ENCODE assay signal across 8 cellular contexts in the genomic region with DNA sequence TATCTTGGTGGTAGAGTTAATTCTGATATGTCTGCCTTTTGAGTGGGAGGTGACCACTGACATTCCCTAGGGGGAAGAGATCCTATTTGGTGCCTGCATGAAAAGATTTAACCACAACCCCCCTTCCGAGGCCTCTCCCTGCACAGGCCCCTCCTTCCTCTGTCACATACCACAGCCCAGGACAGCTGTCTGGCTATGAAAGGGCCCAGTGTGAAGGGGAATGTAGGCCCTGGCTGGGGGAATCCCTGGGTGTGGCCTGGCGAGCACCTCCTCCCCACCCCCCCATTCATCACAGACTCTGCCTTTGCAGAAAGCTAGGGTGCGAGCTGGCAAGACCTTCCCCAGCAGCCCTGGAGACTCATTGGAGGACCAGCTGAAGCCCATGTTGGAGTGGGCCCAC. TPM values are rescaled to one million over a fixed set of nuclear protein-coding genes. Genes with fewer than 3 reads are reported as not detected.
DNase-seq lines count a peak whose midpoint lies in the region; ATAC-seq, FAIRE-seq and TF ChIP-seq lines count a peak whose summit lies in the region.

No MANE protein-coding gene starts in this region.

- no peak for TF ChIP-seq CTCF in Caco-2 (IDR thresholded peaks at IDR 0.05; ENCODE audit: insufficient read depth in 1 of 2, low read depth in 1 of 2, low read length in 1 of 2, severe bottlenecking in 1 of 2, unreplicated experiment in 1 of 2)
- no peak for TF ChIP-seq CTCF in fibroblast of villous mesenchyme (IDR thresholded peaks at IDR 0.05; ENCODE audit: insufficient read depth, low read depth, low read length)
- TF ChIP-seq CTCF in upper lobe of right lung (IDR thresholded peaks at IDR 0.05), result no peak
- TF ChIP-seq CTCF in D721Med (IDR thresholded peaks at IDR 0.05; ENCODE audit: insufficient read depth, missing control alignments), result no peak

- no peak overlapping the region for H3K4me3 Mint-ChIP-seq in Caco-2 (ENCODE audit: unreplicated experiment)

- CTCF ChIA-PET in Caco-2 (lab: Charles Lee), result no interaction called here

- no peak overlapping the region for H3K27ac ChIP-seq in upper lobe of right lung

- no peak for FAIRE-seq in D721Med (lab: Jason Lieb, UNC)

- H3K4me1 Mint-ChIP-seq in Caco-2 (ENCODE audit: low read depth, unreplicated experiment), result no peaks in the 10 kb centered on the region

- H3K27ac Mint-ChIP-seq in Caco-2 (ENCODE audit: unreplicated experiment), result no peak overlapping the region

- peaks cover 14% of the 10 kb centered on the region; the same call in 1 of the 2 replicates for H3K36me3 ChIP-seq in Caco-2 (ENCODE audit: control insufficient read depth, insufficient read depth, low read length)
- peaks cover 79% of the 10 kb centered on the region for H3K36me3 ChIP-seq in NT2/D1 (ENCODE audit: insufficient read depth, insufficient read length, low read length)
- no peaks in the 10 kb centered on the region for H3K36me3 ChIP-seq in upper lobe of right lung

- BruUV-seq in Caco-2 (replicated peaks; lab: Mats Ljungman, UMichigan), result no TSS peak

- POLR2A ChIA-PET in Caco-2 (lab: Charles Lee), result interaction anchor here (0.5 kb wide), 1 partner anchor 22 kb away, joined by 6 read pairs; no protein-coding TSS in a partner anchor

- H3K27me3 ChIP-seq in Caco-2 (replicated peaks; ENCODE audit: control insufficient read depth, insufficient read depth, low read length) (no peaks in the 10 kb centered on the region), NT2/D1 (ENCODE audit: insufficient read depth, insufficient read length) (no peaks in the 10 kb centered on the region), upper lobe of right lung (no peaks in the 10 kb centered on the region)

- H3K9me3 ChIP-seq in Caco-2 (no peaks in the 10 kb centered on the region), NT2/D1 (ENCODE audit: insufficient read depth, low read length) (no peaks in the 10 kb centered on the region), upper lobe of right lung (no peaks in the 10 kb centered on the region)

- H3K4me1 ChIP-seq in Caco-2 (peaks cover 13% of the 10 kb centered on the region; the same call in 1 of the 2 replicates), NT2/D1 (ENCODE audit: insufficient read depth, insufficient read length) (peaks cover 4% of the 10 kb centered on the region), upper lobe of right lung (peaks cover 4% of the 10 kb centered on the region)

- DNase-seq in Caco-2, result peak; percentile 49 to 77
- peak; percentile 33 for DNase-seq in NT2/D1 (ENCODE audit: low read depth, low spot score)
- DNase-seq in fibroblast of villous mesenchyme (ENCODE audit: low read depth), result peak; percentile 10
- DNase-seq in SKM-1 (lab: John Stamatoyannopoulos, UW; ENCODE audit: unreplicated experiment), result no peak
- no peak for DNase-seq in upper lobe of right lung
- DNase-seq in D721Med (ENCODE audit: insufficient read length, low spot score), result no peak

- no peak overlapping the region for H3K9ac ChIP-seq in NT2/D1 (ENCODE audit: insufficient read length, low read depth)

- intact Hi-C loops in Caco-2 (cut with micrococcal nuclease; ENCODE audit: unreplicated experiment), result loop anchor here (5.0 kb wide), 1 partner anchor 40 kb away; no protein-coding TSS in a partner anchor
- intact Hi-C loops in upper lobe of right lung (cut with DNase I), result no loop called here

- no peaks in the 10 kb centered on the region for H3K27me3 Mint-ChIP-seq in Caco-2 (ENCODE audit: insufficient read depth, unreplicated experiment)

- peaks cover 92% of the 10 kb centered on the region for H3K36me3 Mint-ChIP-seq in Caco-2 (ENCODE audit: insufficient read depth, unreplicated experiment)

- ATAC-seq in GM21576 (IDR thresholded peaks at IDR 0.05; ENCODE audit: unreplicated experiment) (peak; percentile 44), SK-N-SH treated with all-trans-retinoic acid at 6 μM for 48 hours (no peak), upper lobe of right lung (no peak)

- H3K9me3 Mint-ChIP-seq in Caco-2 (ENCODE audit: unreplicated experiment), result no peaks in the 10 kb centered on the region

- H3K4me3 ChIP-seq in Caco-2 (ENCODE audit: low read depth, low read length), result no peak overlapping the region
- H3K4me3 ChIP-seq in NT2/D1 (ENCODE audit: insufficient read length, low read depth), result no peak overlapping the region
- H3K4me3 ChIP-seq in fibroblast of villous mesenchyme (ENCODE audit: low read depth, low read length), result no peak overlapping the region
- no peak overlapping the region for H3K4me3 ChIP-seq in upper lobe of right lung

TF ChIP-seq in SK-N-SH treated with all-trans-retinoic acid at 6 μM for 48 hours, 23 proteins besides CTCF, POLR2A, EP300 and RAD21:
- TF ChIP-seq TOX (CRISPR knock-in tag; IDR thresholded peaks at IDR 0.05; ENCODE audit: borderline replicate concordance) (no peak), ZNF70 (CRISPR knock-in tag; IDR thresholded peaks at IDR 0.05) (no peak), ARNTL (CRISPR knock-in tag; IDR thresholded peaks at IDR 0.05; ENCODE audit: borderline replicate concordance, low read depth) (no peak), ZFP3 (CRISPR knock-in tag; IDR thresholded peaks at IDR 0.05) (no peak), ESRRG (CRISPR knock-in tag; IDR thresholded peaks at IDR 0.05) (no peak)

RNA-seq across cellular contexts. Expression of gene MAPRE1, which starts 27.4 kb away (rescaled TPM):
- total RNA-seq in Caco-2 (2022) (321 and 336 TPM in 2 replicates), fibroblast of villous mesenchyme (94.1 and 133 TPM in 2 replicates), upper lobe of right lung (88.5 TPM)

RNA-seq across cellular contexts. Expression of gene DNMT3B, which starts 30.1 kb away (rescaled TPM):
- 95.5 and 105 TPM in 2 replicates for total RNA-seq in Caco-2 (2022)
- total RNA-seq in fibroblast of villous mesenchyme, result 3.2 and 3.5 TPM in 2 replicates
- total RNA-seq in upper lobe of right lung, result 0.84 TPM

RNA-seq across cellular contexts. Expression of gene COMMD7, which starts 49.0 kb away (rescaled TPM):
- total RNA-seq in Caco-2 (2022) (142 and 160 TPM in 2 replicates), fibroblast of villous mesenchyme (45.8 and 56.7 TPM in 2 replicates), upper lobe of right lung (36.3 TPM)

Comparison
In these comparisons a context has a peak if more than half of its experiments do, and no peak if none do; other contexts are left out.
1. DNase-seq: peak in Caco-2 (2 of 2), NT2/D1 (single experiment) and fibroblast of villous mesenchyme (single experiment); none in SKM-1 (single experiment), upper lobe of right lung (single experiment) and D721Med (single experiment).
2. RNA of gene DNMT3B, which starts 30.1 kb away (total RNA-seq): 95.5 to 105 TPM in Caco-2; 3.2 to 3.5 TPM in fibroblast of villous mesenchyme and 0.84 TPM in upper lobe of right lung (single experiment); every median in the first group is over 10 times any median in the second.